In genomic region chr21:40635336-40635735, GRCh38 we compare ENCODE assay signal across 24 cellular contexts.
"Had no signal": no experiment of that assay in that cellular context is flagged by ENCODE, and none has a peak within 500 bp of the region (broad histone marks: within the 10 kb centered on the region; RNA-seq: fewer than 3 reads in every experiment).

No MANE protein-coding gene starts in this region.

- H3K4me2 ChIP-seq: neural progenitor cell, smooth muscle cell had no signal

- H3K4me1 ChIP-seq: esophagus muscularis mucosa, gastroesophageal sphincter, heart right ventricle, left lung, neural progenitor cell, right lobe of liver, thyroid gland had no signal

- H3K27me3 ChIP-seq: foreskin keratinocyte, left lung, neural progenitor cell, ovary, thyroid gland had no signal

- H3K4me3 ChIP-seq: esophagus muscularis mucosa, gastroesophageal sphincter, heart right ventricle, left lung, neural progenitor cell, ovary, right lobe of liver, smooth muscle cell, thyroid gland had no signal

- ATAC-seq: foreskin keratinocyte; gastroesophageal sphincter; heart right ventricle; left lung; naive thymus-derived CD4-positive, alpha-beta T cell; right lobe of liver; stimulated activated naive CD8-positive, alpha-beta T cell treated with anti-CD3 and anti-CD28 coated beads, Interleukin-15, amount 100 ng/mL, for 72 hours had no signal

- FAIRE-seq: colon, islet of Langerhans had no signal

- H3K27ac ChIP-seq: esophagus muscularis mucosa, foreskin keratinocyte, gastroesophageal sphincter, heart right ventricle, left lung, neural progenitor cell, ovary, right lobe of liver, thyroid gland had no signal

- DNase-seq: effector CD8-positive, alpha-beta T cell; endodermal cell; heart right ventricle; left cardiac atrium; left lung; mesendoderm; midbrain; naive thymus-derived CD4-positive, alpha-beta T cell; ovary; right lobe of liver; stimulated activated CD4-positive, alpha-beta T cell treated with anti-CD3 and anti-CD28 coated beads, Interleukin-12 subunit alpha, Interleukin-12 subunit beta, amount 100 ng/mL, for 4 hours; stimulated activated CD4-positive, alpha-beta T cell treated with anti-CD3 and anti-CD28 coated beads, Interleukin-1b, Interleukin-23, amount 100 ng/mL, for 48 hours; stimulated activated CD4-positive, alpha-beta T cell treated with anti-CD3 and anti-CD28 coated beads, Interleukin-4, amount 100 ng/mL, for 1 hour; stimulated activated CD8-positive, alpha-beta memory T cell treated with anti-CD3 and anti-CD28 coated beads, Interleukin-4, amount 100 ng/mL, for 48 hours; stimulated activated naive CD4-positive, alpha-beta T cell; stimulated activated naive CD8-positive, alpha-beta T cell treated with anti-CD3 and anti-CD28 coated beads, Interleukin-15, amount 100 ng/mL, for 72 hours; thyroid gland had no signal

- H3K9ac ChIP-seq: neural progenitor cell had no signal

- H2AFZ ChIP-seq: neural progenitor cell had no signal

- H3K36me3 ChIP-seq: esophagus muscularis mucosa, gastroesophageal sphincter, heart right ventricle, left lung, neural progenitor cell, ovary, right lobe of liver, thyroid gland had no signal

- H3K9me3 ChIP-seq: esophagus muscularis mucosa, gastroesophageal sphincter, heart right ventricle, left lung, ovary, right lobe of liver, thyroid gland had no signal
